In genomic region chr4:181008164-181008563, GRCh38 we compare ENCODE assay signal across 21 cellular contexts.
A peak's percentile ranks its signal among the peaks of the same experiment; 100 is the strongest.
DNase-seq lines count a peak whose midpoint lies in the region; ATAC-seq and TF ChIP-seq lines count a peak whose summit lies in the region.
"Had no signal": no experiment of that assay in that cellular context is flagged by ENCODE, and none has a peak within 500 bp of the region (broad histone marks: within the 10 kb centered on the region; RNA-seq: fewer than 3 reads in every experiment).

No MANE protein-coding gene starts in this region.

- no peaks in the 10 kb centered on the region for H3K4me1 Mint-ChIP-seq in activated CD4-positive, alpha-beta T cell treated with anti-CD3 and anti-CD28 coated beads for 36 hours
- H3K4me1 Mint-ChIP-seq: CD14-positive monocyte, memory B cell, nephron progenitor cell had no signal

- no peaks in the 10 kb centered on the region for H3K4me1 ChIP-seq in fibroblast of lung (ENCODE audit: control insufficient read depth, extremely low read depth, insufficient read depth, low read length)

- peak; percentile 50 for DNase-seq in ELR (ENCODE audit: low read depth)
- peak; percentile 45 for DNase-seq in OCI-M1 (lab: John Stamatoyannopoulos, UW)
- peak; percentile 30 to 81 for DNase-seq in fibroblast of lung (ENCODE audit: low read depth in 2 of 2)
- DNase-seq in retinal pigment epithelial cell (ENCODE audit: low read depth), result peak; percentile 23
- no peak for DNase-seq in Kasumi-1 (lab: John Stamatoyannopoulos, UW)
- no peak for DNase-seq in nucleus accumbens (lab: John Stamatoyannopoulos, UW)
- no peak for DNase-seq in activated CD4-positive, alpha-beta T cell treated with anti-CD3 and anti-CD28 coated beads for 36 hours
- DNase-seq: activated CD4-positive, alpha-beta T cell treated with anti-CD3 and anti-CD28 coated beads, Interleukin-2, amount 50 U/mL, for 1 hour; activated naive CD4-positive, alpha-beta T cell; glutamatergic neuron; KBM-7; NCI-H1092; NCI-H526; nephron progenitor cell; stimulated activated naive CD4-positive, alpha-beta T cell; tibial artery had no signal

- H3K27me3 Mint-ChIP-seq in activated CD4-positive, alpha-beta T cell treated with anti-CD3 and anti-CD28 coated beads for 36 hours, result no peaks in the 10 kb centered on the region
- H3K27me3 Mint-ChIP-seq: dendritic cell treated with granulocyte-macrophage colony-stimulating factor and Interleukin-4, amounts not matched to agents 40 ng/mL and 50 ng/mL, for 4 days; memory B cell had no signal

- H2AFZ ChIP-seq in fibroblast of lung (ENCODE audit: low read length), result no peak overlapping the region

- no peak overlapping the region for H3K4me3 Mint-ChIP-seq in activated CD4-positive, alpha-beta T cell treated with anti-CD3 and anti-CD28 coated beads for 36 hours
- H3K4me3 Mint-ChIP-seq: CD14-positive monocyte; dendritic cell treated with granulocyte-macrophage colony-stimulating factor and Interleukin-4, amounts not matched to agents 40 ng/mL and 50 ng/mL, for 4 days; memory B cell; nephron progenitor cell had no signal

- intact Hi-C loops in activated CD4-positive, alpha-beta T cell treated with anti-CD3 and anti-CD28 coated beads for 36 hours (cut with DNase I, micrococcal nuclease), result no loop called here

- no peaks in the 10 kb centered on the region for H3K36me3 ChIP-seq in fibroblast of lung (ENCODE audit: control insufficient read depth, insufficient read depth, low read length)
- H3K36me3 ChIP-seq: ascending aorta, tibial artery had no signal

- no peak overlapping the region for H3K9ac ChIP-seq in fibroblast of lung (ENCODE audit: insufficient read depth, low read length)

- no peak overlapping the region for H3K4me3 ChIP-seq in fibroblast of lung (replicated peaks in 1 of 4; ENCODE audit: control extremely low read depth in 1 of 4, insufficient read depth in 1 of 4, low read depth in 3 of 4, low read length in 4 of 4)
- H3K4me3 ChIP-seq in retinal pigment epithelial cell (ENCODE audit: low read length), result no peak overlapping the region
- H3K4me3 ChIP-seq: ascending aorta, tibial artery had no signal

- no peak for TF ChIP-seq CTCF in fibroblast of lung (conservative IDR thresholded peaks at IDR 0.05 in 1 of 2, IDR thresholded peaks at IDR 0.05 in 1 of 2; ENCODE audit: low read depth in 1 of 2, low read length in 2 of 2)
- TF ChIP-seq CTCF in retinal pigment epithelial cell (conservative IDR thresholded peaks at IDR 0.05; ENCODE audit: low read depth, low read length), result no peak

- H3K27ac ChIP-seq in fibroblast of lung (ENCODE audit: insufficient read depth, low read length), result no peak overlapping the region
- H3K27ac ChIP-seq: ascending aorta, HL-60, tibial artery had no signal

- H3K27ac Mint-ChIP-seq in activated CD4-positive, alpha-beta T cell treated with anti-CD3 and anti-CD28 coated beads for 36 hours, result no peak overlapping the region
- H3K27ac Mint-ChIP-seq: CD14-positive monocyte; dendritic cell treated with granulocyte-macrophage colony-stimulating factor and Interleukin-4, amounts not matched to agents 40 ng/mL and 50 ng/mL, for 4 days; memory B cell; nephron progenitor cell had no signal

- no peaks in the 10 kb centered on the region for H3K36me3 Mint-ChIP-seq in activated CD4-positive, alpha-beta T cell treated with anti-CD3 and anti-CD28 coated beads for 36 hours (ENCODE audit: low read depth)
- H3K36me3 Mint-ChIP-seq: CD14-positive monocyte, memory B cell had no signal

- POLR2A ChIA-PET in activated CD4-positive, alpha-beta T cell treated with anti-CD3 and anti-CD28 coated beads for 36 hours (lab: Charles Lee), result no interaction called here

- H3K9me3 Mint-ChIP-seq in activated CD4-positive, alpha-beta T cell treated with anti-CD3 and anti-CD28 coated beads for 36 hours (ENCODE audit: low read depth), result peaks cover 8% of the 10 kb centered on the region

- ATAC-seq in activated CD4-positive, alpha-beta T cell treated with anti-CD3 and anti-CD28 coated beads for 36 hours, result no peak

- no peaks in the 10 kb centered on the region for H3K9me3 ChIP-seq in fibroblast of lung (ENCODE audit: control insufficient read depth, insufficient read depth, low read depth, low read length)
- H3K9me3 ChIP-seq: ascending aorta, tibial artery had no signal

- H3K4me2 ChIP-seq in fibroblast of lung (ENCODE audit: extremely low read depth, insufficient read depth, low read length), result no peak overlapping the region

- H3K27me3 ChIP-seq in fibroblast of lung (ENCODE audit: control insufficient read depth, insufficient read depth, low read length), result no peaks in the 10 kb centered on the region
- H3K27me3 ChIP-seq: ascending aorta, tibial artery had no signal

- no peaks in the 10 kb centered on the region for H3K79me2 ChIP-seq in fibroblast of lung (ENCODE audit: control insufficient read depth, insufficient read depth, low read length)

- CTCF ChIA-PET in activated CD4-positive, alpha-beta T cell treated with anti-CD3 and anti-CD28 coated beads for 36 hours (lab: Charles Lee), result no interaction called here

- H4K20me1 ChIP-seq in fibroblast of lung (ENCODE audit: control insufficient read depth, extremely low read depth, insufficient read depth, low read length), result no peaks in the 10 kb centered on the region

Comparison
In these comparisons a context has a peak if more than half of its experiments do, and no peak if none do; other contexts are left out.
1. DNase-seq: peak in ELR (single experiment), OCI-M1 (single experiment), fibroblast of lung (2 of 2) and retinal pigment epithelial cell (single experiment); none in Kasumi-1 (0 of 2), nucleus accumbens (0 of 56) and activated CD4-positive, alpha-beta T cell treated with anti-CD3 and anti-CD28 coated beads for 36 hours (single experiment).